In the genomic region with DNA sequence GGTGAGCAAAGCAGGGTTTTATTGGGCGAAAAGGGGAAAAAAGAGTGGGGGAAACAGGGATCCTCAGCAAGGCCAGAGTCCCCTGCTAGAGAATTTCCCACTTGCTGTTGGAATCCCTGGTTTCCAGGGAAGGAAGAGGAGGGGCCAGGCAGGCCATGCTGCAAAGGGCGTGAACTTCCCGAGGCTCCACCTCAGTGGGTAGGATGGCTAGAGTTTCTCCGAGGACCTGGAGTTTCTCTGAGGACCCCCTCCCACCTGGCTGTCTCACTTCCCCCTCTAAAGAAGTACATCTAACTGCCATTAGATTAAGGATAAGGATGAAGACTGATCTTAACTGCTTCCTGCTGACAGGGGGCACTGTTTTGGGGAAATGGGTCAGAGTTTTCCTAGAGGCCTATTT, we compare ENCODE assay signal across 2 cellular contexts.
TF ChIP-seq lines count a peak whose summit lies in the region.

No MANE protein-coding gene starts in this region.

TF ChIP-seq in GM23338, 12 proteins besides CTCF, POLR2A, EP300 and RAD21 (continued from another document):
- TF ChIP-seq, protein P1, sequence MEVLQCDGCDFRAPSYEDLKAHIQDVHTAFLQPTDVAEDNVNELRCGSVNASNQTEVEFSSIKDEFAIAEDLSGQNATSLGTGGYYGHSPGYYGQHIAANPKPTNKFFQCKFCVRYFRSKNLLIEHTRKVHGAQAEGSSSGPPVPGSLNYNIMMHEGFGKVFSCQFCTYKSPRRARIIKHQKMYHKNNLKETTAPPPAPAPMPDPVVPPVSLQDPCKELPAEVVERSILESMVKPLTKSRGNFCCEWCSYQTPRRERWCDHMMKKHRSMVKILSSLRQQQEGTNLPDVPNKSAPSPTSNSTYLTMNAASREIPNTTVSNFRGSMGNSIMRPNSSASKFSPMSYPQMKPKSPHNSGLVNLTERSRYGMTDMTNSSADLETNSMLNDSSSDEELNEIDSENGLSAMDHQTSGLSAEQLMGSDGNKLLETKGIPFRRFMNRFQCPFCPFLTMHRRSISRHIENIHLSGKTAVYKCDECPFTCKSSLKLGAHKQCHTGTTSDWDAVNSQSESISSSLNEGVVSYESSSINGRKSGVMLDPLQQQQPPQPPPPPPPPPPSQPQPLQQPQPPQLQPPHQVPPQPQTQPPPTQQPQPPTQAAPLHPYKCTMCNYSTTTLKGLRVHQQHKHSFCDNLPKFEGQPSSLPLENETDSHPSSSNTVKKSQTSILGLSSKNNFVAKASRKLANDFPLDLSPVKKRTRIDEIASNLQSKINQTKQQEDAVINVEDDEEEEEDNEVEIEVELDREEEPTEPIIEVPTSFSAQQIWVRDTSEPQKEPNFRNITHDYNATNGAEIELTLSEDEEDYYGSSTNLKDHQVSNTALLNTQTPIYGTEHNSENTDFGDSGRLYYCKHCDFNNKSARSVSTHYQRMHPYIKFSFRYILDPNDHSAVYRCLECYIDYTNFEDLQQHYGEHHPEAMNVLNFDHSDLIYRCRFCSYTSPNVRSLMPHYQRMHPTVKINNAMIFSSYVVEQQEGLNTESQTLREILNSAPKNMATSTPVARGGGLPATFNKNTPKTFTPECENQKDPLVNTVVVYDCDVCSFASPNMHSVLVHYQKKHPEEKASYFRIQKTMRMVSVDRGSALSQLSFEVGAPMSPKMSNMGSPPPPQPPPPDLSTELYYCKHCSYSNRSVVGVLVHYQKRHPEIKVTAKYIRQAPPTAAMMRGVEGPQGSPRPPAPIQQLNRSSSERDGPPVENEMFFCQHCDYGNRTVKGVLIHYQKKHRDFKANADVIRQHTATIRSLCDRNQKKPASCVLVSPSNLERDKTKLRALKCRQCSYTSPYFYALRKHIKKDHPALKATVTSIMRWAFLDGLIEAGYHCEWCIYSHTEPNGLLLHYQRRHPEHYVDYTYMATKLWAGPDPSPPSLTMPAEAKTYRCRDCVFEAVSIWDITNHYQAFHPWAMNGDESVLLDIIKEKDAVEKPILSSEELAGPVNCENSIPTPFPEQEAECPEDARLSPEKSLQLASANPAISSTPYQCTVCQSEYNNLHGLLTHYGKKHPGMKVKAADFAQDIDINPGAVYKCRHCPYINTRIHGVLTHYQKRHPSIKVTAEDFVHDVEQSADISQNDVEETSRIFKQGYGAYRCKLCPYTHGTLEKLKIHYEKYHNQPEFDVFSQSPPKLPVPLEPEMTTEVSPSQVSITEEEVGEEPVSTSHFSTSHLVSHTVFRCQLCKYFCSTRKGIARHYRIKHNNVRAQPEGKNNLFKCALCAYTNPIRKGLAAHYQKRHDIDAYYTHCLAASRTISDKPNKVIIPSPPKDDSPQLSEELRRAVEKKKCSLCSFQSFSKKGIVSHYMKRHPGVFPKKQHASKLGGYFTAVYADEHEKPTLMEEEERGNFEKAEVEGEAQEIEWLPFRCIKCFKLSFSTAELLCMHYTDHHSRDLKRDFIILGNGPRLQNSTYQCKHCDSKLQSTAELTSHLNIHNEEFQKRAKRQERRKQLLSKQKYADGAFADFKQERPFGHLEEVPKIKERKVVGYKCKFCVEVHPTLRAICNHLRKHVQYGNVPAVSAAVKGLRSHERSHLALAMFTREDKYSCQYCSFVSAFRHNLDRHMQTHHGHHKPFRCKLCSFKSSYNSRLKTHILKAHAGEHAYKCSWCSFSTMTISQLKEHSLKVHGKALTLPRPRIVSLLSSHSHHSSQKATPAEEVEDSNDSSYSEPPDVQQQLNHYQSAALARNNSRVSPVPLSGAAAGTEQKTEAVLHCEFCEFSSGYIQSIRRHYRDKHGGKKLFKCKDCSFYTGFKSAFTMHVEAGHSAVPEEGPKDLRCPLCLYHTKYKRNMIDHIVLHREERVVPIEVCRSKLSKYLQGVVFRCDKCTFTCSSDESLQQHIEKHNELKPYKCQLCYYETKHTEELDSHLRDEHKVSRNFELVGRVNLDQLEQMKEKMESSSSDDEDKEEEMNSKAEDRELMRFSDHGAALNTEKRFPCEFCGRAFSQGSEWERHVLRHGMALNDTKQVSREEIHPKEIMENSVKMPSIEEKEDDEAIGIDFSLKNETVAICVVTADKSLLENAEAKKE (CRISPR knock-in tag; IDR thresholded peaks at IDR 0.05), result no peak
- TF ChIP-seq STAT1 (IDR thresholded peaks at IDR 0.05; ENCODE audit: unreplicated experiment) (no peak), ZNF331 (CRISPR knock-in tag; IDR thresholded peaks at IDR 0.05; ENCODE audit: low read depth) (no peak), ZNF114 (CRISPR knock-in tag; IDR thresholded peaks at IDR 0.05) (no peak), EZH2phosphoT487 (IDR thresholded peaks at IDR 0.05; ENCODE audit: unreplicated experiment) (no peak), EZH2 (IDR thresholded peaks at IDR 0.05; ENCODE audit: low read depth, unreplicated experiment) (no peak)
- TF ChIP-seq, protein P2, sequence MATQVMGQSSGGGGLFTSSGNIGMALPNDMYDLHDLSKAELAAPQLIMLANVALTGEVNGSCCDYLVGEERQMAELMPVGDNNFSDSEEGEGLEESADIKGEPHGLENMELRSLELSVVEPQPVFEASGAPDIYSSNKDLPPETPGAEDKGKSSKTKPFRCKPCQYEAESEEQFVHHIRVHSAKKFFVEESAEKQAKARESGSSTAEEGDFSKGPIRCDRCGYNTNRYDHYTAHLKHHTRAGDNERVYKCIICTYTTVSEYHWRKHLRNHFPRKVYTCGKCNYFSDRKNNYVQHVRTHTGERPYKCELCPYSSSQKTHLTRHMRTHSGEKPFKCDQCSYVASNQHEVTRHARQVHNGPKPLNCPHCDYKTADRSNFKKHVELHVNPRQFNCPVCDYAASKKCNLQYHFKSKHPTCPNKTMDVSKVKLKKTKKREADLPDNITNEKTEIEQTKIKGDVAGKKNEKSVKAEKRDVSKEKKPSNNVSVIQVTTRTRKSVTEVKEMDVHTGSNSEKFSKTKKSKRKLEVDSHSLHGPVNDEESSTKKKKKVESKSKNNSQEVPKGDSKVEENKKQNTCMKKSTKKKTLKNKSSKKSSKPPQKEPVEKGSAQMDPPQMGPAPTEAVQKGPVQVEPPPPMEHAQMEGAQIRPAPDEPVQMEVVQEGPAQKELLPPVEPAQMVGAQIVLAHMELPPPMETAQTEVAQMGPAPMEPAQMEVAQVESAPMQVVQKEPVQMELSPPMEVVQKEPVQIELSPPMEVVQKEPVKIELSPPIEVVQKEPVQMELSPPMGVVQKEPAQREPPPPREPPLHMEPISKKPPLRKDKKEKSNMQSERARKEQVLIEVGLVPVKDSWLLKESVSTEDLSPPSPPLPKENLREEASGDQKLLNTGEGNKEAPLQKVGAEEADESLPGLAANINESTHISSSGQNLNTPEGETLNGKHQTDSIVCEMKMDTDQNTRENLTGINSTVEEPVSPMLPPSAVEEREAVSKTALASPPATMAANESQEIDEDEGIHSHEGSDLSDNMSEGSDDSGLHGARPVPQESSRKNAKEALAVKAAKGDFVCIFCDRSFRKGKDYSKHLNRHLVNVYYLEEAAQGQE (IDR thresholded peaks at IDR 0.05; ENCODE audit: unreplicated experiment), result no peak
- TF ChIP-seq, protein P3, sequence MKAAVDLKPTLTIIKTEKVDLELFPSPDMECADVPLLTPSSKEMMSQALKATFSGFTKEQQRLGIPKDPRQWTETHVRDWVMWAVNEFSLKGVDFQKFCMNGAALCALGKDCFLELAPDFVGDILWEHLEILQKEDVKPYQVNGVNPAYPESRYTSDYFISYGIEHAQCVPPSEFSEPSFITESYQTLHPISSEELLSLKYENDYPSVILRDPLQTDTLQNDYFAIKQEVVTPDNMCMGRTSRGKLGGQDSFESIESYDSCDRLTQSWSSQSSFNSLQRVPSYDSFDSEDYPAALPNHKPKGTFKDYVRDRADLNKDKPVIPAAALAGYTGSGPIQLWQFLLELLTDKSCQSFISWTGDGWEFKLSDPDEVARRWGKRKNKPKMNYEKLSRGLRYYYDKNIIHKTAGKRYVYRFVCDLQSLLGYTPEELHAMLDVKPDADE (IDR thresholded peaks at IDR 0.05), result no peak
TF ChIP-seq in GM23338: peak in this region for 0.

TF ChIP-seq in WTC11, 78 proteins besides CTCF, POLR2A, EP300 and RAD21 (continued from another document):
- TF ChIP-seq, protein P4, sequence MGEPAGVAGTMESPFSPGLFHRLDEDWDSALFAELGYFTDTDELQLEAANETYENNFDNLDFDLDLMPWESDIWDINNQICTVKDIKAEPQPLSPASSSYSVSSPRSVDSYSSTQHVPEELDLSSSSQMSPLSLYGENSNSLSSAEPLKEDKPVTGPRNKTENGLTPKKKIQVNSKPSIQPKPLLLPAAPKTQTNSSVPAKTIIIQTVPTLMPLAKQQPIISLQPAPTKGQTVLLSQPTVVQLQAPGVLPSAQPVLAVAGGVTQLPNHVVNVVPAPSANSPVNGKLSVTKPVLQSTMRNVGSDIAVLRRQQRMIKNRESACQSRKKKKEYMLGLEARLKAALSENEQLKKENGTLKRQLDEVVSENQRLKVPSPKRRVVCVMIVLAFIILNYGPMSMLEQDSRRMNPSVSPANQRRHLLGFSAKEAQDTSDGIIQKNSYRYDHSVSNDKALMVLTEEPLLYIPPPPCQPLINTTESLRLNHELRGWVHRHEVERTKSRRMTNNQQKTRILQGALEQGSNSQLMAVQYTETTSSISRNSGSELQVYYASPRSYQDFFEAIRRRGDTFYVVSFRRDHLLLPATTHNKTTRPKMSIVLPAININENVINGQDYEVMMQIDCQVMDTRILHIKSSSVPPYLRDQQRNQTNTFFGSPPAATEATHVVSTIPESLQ (CRISPR knock-in tag; IDR thresholded peaks at IDR 0.05), result no peak
- TF ChIP-seq, protein P5, sequence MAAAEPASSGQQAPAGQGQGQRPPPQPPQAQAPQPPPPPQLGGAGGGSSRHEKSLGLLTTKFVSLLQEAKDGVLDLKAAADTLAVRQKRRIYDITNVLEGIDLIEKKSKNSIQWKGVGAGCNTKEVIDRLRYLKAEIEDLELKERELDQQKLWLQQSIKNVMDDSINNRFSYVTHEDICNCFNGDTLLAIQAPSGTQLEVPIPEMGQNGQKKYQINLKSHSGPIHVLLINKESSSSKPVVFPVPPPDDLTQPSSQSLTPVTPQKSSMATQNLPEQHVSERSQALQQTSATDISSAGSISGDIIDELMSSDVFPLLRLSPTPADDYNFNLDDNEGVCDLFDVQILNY (CRISPR knock-in tag; IDR thresholded peaks at IDR 0.05), result no peak
- TF ChIP-seq FOXK1 (CRISPR knock-in tag; IDR thresholded peaks at IDR 0.05), result no peak
- TF ChIP-seq, protein P6, sequence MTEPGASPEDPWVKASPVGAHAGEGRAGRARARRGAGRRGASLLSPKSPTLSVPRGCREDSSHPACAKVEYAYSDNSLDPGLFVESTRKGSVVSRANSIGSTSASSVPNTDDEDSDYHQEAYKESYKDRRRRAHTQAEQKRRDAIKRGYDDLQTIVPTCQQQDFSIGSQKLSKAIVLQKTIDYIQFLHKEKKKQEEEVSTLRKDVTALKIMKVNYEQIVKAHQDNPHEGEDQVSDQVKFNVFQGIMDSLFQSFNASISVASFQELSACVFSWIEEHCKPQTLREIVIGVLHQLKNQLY (CRISPR knock-in tag; IDR thresholded peaks at IDR 0.05), result no peak
- TF ChIP-seq, protein P7, sequence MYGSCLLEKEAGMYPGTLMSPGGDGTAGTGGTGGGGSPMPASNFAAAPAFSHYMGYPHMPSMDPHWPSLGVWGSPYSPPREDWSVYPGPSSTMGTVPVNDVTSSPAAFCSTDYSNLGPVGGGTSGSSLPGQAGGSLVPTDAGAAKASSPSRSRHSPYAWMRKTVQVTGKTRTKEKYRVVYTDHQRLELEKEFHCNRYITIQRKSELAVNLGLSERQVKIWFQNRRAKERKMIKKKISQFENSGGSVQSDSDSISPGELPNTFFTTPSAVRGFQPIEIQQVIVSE (CRISPR knock-in tag; IDR thresholded peaks at IDR 0.05; ENCODE audit: borderline replicate concordance), result no peak
- TF ChIP-seq TCF7 (CRISPR knock-in tag; IDR thresholded peaks at IDR 0.05; ENCODE audit: low read depth), result no peak
- TF ChIP-seq, protein P8, sequence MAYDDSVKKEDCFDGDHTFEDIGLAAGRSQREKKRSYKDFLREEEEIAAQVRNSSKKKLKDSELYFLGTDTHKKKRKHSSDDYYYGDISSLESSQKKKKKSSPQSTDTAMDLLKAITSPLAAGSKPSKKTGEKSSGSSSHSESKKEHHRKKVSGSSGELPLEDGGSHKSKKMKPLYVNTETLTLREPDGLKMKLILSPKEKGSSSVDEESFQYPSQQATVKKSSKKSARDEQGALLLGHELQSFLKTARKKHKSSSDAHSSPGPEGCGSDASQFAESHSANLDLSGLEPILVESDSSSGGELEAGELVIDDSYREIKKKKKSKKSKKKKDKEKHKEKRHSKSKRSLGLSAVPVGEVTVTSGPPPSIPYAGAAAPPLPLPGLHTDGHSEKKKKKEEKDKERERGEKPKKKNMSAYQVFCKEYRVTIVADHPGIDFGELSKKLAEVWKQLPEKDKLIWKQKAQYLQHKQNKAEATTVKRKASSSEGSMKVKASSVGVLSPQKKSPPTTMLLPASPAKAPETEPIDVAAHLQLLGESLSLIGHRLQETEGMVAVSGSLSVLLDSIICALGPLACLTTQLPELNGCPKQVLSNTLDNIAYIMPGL (CRISPR knock-in tag; IDR thresholded peaks at IDR 0.05), result no peak
- TF ChIP-seq, protein P9, sequence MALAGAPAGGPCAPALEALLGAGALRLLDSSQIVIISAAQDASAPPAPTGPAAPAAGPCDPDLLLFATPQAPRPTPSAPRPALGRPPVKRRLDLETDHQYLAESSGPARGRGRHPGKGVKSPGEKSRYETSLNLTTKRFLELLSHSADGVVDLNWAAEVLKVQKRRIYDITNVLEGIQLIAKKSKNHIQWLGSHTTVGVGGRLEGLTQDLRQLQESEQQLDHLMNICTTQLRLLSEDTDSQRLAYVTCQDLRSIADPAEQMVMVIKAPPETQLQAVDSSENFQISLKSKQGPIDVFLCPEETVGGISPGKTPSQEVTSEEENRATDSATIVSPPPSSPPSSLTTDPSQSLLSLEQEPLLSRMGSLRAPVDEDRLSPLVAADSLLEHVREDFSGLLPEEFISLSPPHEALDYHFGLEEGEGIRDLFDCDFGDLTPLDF (CRISPR knock-in tag; IDR thresholded peaks at IDR 0.05), result no peak
- TF ChIP-seq CREM (CRISPR knock-in tag; IDR thresholded peaks at IDR 0.05), result no peak
- TF ChIP-seq, protein P10, sequence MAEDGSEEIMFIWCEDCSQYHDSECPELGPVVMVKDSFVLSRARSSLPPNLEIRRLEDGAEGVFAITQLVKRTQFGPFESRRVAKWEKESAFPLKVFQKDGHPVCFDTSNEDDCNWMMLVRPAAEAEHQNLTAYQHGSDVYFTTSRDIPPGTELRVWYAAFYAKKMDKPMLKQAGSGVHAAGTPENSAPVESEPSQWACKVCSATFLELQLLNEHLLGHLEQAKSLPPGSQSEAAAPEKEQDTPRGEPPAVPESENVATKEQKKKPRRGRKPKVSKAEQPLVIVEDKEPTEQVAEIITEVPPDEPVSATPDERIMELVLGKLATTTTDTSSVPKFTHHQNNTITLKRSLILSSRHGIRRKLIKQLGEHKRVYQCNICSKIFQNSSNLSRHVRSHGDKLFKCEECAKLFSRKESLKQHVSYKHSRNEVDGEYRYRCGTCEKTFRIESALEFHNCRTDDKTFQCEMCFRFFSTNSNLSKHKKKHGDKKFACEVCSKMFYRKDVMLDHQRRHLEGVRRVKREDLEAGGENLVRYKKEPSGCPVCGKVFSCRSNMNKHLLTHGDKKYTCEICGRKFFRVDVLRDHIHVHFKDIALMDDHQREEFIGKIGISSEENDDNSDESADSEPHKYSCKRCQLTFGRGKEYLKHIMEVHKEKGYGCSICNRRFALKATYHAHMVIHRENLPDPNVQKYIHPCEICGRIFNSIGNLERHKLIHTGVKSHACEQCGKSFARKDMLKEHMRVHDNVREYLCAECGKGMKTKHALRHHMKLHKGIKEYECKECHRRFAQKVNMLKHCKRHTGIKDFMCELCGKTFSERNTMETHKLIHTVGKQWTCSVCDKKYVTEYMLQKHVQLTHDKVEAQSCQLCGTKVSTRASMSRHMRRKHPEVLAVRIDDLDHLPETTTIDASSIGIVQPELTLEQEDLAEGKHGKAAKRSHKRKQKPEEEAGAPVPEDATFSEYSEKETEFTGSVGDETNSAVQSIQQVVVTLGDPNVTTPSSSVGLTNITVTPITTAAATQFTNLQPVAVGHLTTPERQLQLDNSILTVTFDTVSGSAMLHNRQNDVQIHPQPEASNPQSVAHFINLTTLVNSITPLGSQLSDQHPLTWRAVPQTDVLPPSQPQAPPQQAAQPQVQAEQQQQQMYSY (CRISPR knock-in tag; IDR thresholded peaks at IDR 0.05), result no peak
- TF ChIP-seq ZNF263 (CRISPR knock-in tag; IDR thresholded peaks at IDR 0.05; ENCODE audit: low read depth), result no peak
